33 cellular contexts compared by ENCODE assay signal in the genomic region with DNA sequence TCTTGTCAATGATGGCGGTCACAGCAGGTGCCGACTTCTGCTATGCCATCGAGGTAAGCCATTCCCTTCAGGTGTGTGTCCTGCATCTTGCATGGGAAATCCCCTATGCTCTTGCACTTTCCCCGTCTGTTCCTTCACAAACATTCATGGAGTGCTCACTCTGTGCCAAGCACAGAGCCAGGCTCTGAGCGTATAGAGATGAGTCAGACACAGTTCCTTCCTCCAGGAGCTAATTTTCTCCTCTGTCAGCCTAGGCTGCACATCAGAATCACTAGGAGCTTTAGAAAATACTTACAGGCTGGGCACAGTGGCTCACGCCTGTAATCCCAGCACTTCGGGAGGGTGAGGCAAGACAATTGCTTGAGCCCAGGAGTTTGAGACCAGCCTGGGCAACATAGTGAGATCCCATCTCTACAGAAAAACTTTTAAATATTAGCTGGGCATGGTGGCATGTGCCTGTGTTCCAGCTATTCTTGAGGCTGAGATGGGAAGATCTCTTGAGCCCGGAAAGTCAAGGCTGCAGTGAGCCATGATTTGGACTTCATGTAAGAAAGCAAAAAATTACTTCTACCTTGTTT.
"Had no signal": no experiment of that assay in that cellular context is flagged by ENCODE, and none has a peak within 500 bp of the region (broad histone marks: within the 10 kb centered on the region; RNA-seq: fewer than 3 reads in every experiment).

No MANE protein-coding gene starts in this region.

- FAIRE-seq: colon, islet of Langerhans, pancreas had no signal

- H3K27me3 ChIP-seq: breast epithelium, dorsolateral prefrontal cortex, foreskin keratinocyte, heart left ventricle, pancreas, uterus had no signal

- DNase-seq: activated CD4-positive, alpha-beta T cell treated with anti-CD3 and anti-CD28 coated beads for 4 hours; activated CD4-positive, alpha-beta T cell treated with anti-CD3 and anti-CD28 coated beads, Interleukin-2, amount 50 U/mL, for 4 hours; activated CD8-positive, alpha-beta memory T cell treated with anti-CD3 and anti-CD28 coated beads, Interleukin-2, amount 50 U/mL, for 4 hours; activated gamma-delta T cell treated with Interleukin-2 at 50 U/mL for 16 hours; activated naive CD4-positive, alpha-beta T cell treated with anti-CD3 and anti-CD28 coated beads, Interleukin-2, amount 50 U/mL, for 16 hours; activated T-cell treated with anti-CD3 and anti-CD28 coated beads, Interleukin-2, amount 50 U/mL, for 1 hour; amygdala; dorsolateral prefrontal cortex; effector memory CD4-positive, alpha-beta T cell; foreskin keratinocyte; heart left ventricle; left cardiac atrium; left ventricle myocardium superior; naive thymus-derived CD4-positive, alpha-beta T cell; nucleus accumbens; pancreas; stimulated activated CD4-positive, alpha-beta T cell treated with anti-CD3 and anti-CD28 coated beads, Interleukin-1b, Interleukin-23, amount 100 ng/mL, for 48 hours; stimulated activated CD4-positive, alpha-beta T cell treated with anti-CD3 and anti-CD28 coated beads, Interleukin-4, amount 100 ng/mL, for 4 hours; stimulated activated CD8-positive, alpha-beta memory T cell treated with anti-CD3 and anti-CD28 coated beads, Interleukin-4, amount 100 ng/mL, for 48 hours; stimulated activated naive CD8-positive, alpha-beta T cell treated with anti-CD3 and anti-CD28 coated beads, Interleukin-15, amount 100 ng/mL, for 72 hours; substantia nigra; uterus had no signal

- H3K36me3 ChIP-seq: breast epithelium, uterus had no signal

- H3K9me3 ChIP-seq: breast epithelium, heart left ventricle, pancreas, prostate gland, uterus had no signal

- H3K9me3 Mint-ChIP-seq: activated T-helper 17 cell treated with anti-CD3 and anti-CD28 coated beads, Interleukin-2, amount 50 U/mL, for 72 hours; central memory CD8-positive, alpha-beta T cell; mesothelial cell of epicardium; naive thymus-derived CD4-positive, alpha-beta T cell; stimulated activated memory B cell treated with anti-CD40 and anti-IgM and Interleukin-4, amounts not matched to agents 10 μg/mL and 1 μg/mL and 100 μg/mL, for 72 hours; stimulated activated naive CD8-positive, alpha-beta T cell treated with anti-CD3 and anti-CD28 coated beads, Interleukin-15, amount 100 ng/mL, for 72 hours; type B pancreatic cell had no signal

- H3K27ac ChIP-seq: breast epithelium, dorsolateral prefrontal cortex, foreskin keratinocyte, heart left ventricle, pancreas, prostate gland, uterus, VCaP had no signal

- H3K27me3 Mint-ChIP-seq: activated T-helper 17 cell treated with anti-CD3 and anti-CD28 coated beads, Interleukin-2, amount 50 U/mL, for 72 hours; central memory CD8-positive, alpha-beta T cell; naive thymus-derived CD4-positive, alpha-beta T cell; stimulated activated memory B cell treated with anti-CD40 and anti-IgM and Interleukin-4, amounts not matched to agents 10 μg/mL and 1 μg/mL and 100 μg/mL, for 72 hours; stimulated activated naive CD8-positive, alpha-beta T cell treated with anti-CD3 and anti-CD28 coated beads, Interleukin-15, amount 100 ng/mL, for 72 hours; type B pancreatic cell had no signal

- H3K4me1 ChIP-seq: breast epithelium, foreskin keratinocyte, pancreas, prostate gland, uterus had no signal

- ATAC-seq: activated T-helper 17 cell treated with anti-CD3 and anti-CD28 coated beads, Interleukin-2, amount 50 U/mL, for 72 hours; foreskin keratinocyte; heart left ventricle; left cardiac atrium; left ventricle myocardium superior; naive thymus-derived CD4-positive, alpha-beta T cell; pancreas; stimulated activated memory B cell treated with anti-CD40 and anti-IgM and Interleukin-4, amounts not matched to agents 10 μg/mL and 1 μg/mL and 100 μg/mL, for 72 hours; stimulated activated naive CD8-positive, alpha-beta T cell treated with anti-CD3 and anti-CD28 coated beads, Interleukin-15, amount 100 ng/mL, for 72 hours had no signal

- H3K4me3 ChIP-seq: breast epithelium, dorsolateral prefrontal cortex, heart left ventricle, pancreas, prostate gland, smooth muscle cell, uterus had no signal

- H3K4me3 Mint-ChIP-seq: activated T-helper 17 cell treated with anti-CD3 and anti-CD28 coated beads, Interleukin-2, amount 50 U/mL, for 72 hours; central memory CD8-positive, alpha-beta T cell; mesothelial cell of epicardium; naive thymus-derived CD4-positive, alpha-beta T cell; stimulated activated memory B cell treated with anti-CD40 and anti-IgM and Interleukin-4, amounts not matched to agents 10 μg/mL and 1 μg/mL and 100 μg/mL, for 72 hours; stimulated activated naive CD8-positive, alpha-beta T cell treated with anti-CD3 and anti-CD28 coated beads, Interleukin-15, amount 100 ng/mL, for 72 hours; type B pancreatic cell had no signal

- H3K27ac Mint-ChIP-seq: activated T-helper 17 cell treated with anti-CD3 and anti-CD28 coated beads, Interleukin-2, amount 50 U/mL, for 72 hours; mesothelial cell of epicardium; stimulated activated memory B cell treated with anti-CD40 and anti-IgM and Interleukin-4, amounts not matched to agents 10 μg/mL and 1 μg/mL and 100 μg/mL, for 72 hours; type B pancreatic cell had no signal

- H3K4me2 ChIP-seq: smooth muscle cell had no signal
